In genomic region chr12:51923506-51924365, GRCh38 we compare ENCODE assay signal across 9 cellular contexts. TPM values are rescaled to one million over a fixed set of nuclear protein-coding genes. Genes with fewer than 3 reads are reported as not detected.
A peak's percentile ranks its signal among the peaks of the same experiment; 100 is the strongest.
DNase-seq lines count a peak whose midpoint lies in the region; FAIRE-seq and TF ChIP-seq lines count a peak whose summit lies in the region.
"Had no signal": no experiment of that assay in that cellular context is flagged by ENCODE, and none has a peak within 500 bp of the region (broad histone marks: within the 10 kb centered on the region; RNA-seq: fewer than 3 reads in every experiment).

No MANE protein-coding gene starts in this region.

- H3K27me3 ChIP-seq in ascending aorta, result no peaks in the 10 kb centered on the region

- peaks cover 0 to 3% of the 10 kb centered on the region in 2 donors for H3K4me1 ChIP-seq in ascending aorta

- H3K27ac ChIP-seq in ascending aorta, result peak overlapping the region in 1 of 2 donors; percentile 56

- peak; percentile 66 to 79 (median 69) for TF ChIP-seq CTCF in ascending aorta (IDR thresholded peaks at IDR 0.05)

- intact Hi-C loops in ascending aorta (cut with DNase I), result loop anchor here (2.0 kb wide), 1 partner anchor 57 kb away; no protein-coding TSS in a partner anchor

- FAIRE-seq in GM12891 (lab: Jason Lieb, UNC), result peak; percentile 80

- H3K36me3 ChIP-seq in ascending aorta, result no peaks in the 10 kb centered on the region

- no peak overlapping the region for H3K4me3 ChIP-seq in ascending aorta

- TF ChIP-seq POLR2A in GM12891 (IDR thresholded peaks at IDR 0.05; ENCODE audit: low read depth, low read length), result no peak

- H3K9me3 ChIP-seq in ascending aorta, result no peaks in the 10 kb centered on the region

- DNase-seq in GM12891 (ENCODE audit: insufficient read length, low spot score) (no peak), T-helper 2 cell (peak; percentile 7 to 41 (median 40)), ascending aorta (ENCODE audit: low spot score in 2 of 2) (peak in 1 of 2 donors; percentile 72), islet precursor cell (peak; percentile 62), SKM-1 (lab: John Stamatoyannopoulos, UW; ENCODE audit: unreplicated experiment) (no peak), NCI-H226 (no peak), NCI-H2029 (lab: John Stamatoyannopoulos, UW) (no peak)
- peak; percentile 67 to 73 for DNase-seq in stimulated activated CD4-positive, alpha-beta T cell treated with anti-CD3 and anti-CD28 coated beads, Interleukin-2, amount 100 ng/mL, for 24 hours

TF ChIP-seq in GM12891, 5 proteins besides CTCF, POLR2A, EP300 and RAD21:
- TF ChIP-seq POLR2AphosphoS5 (IDR thresholded peaks at IDR 0.05; ENCODE audit: low read depth, low read length) (no peak), SPI1 (IDR thresholded peaks at IDR 0.05; ENCODE audit: low read depth, low read length) (peak; percentile 35; the same call in 1 of the 2 replicates)

RNA-seq across cellular contexts. Expression of gene ACVRL1, which starts 16.4 kb away (rescaled TPM):
- polyA plus RNA-seq in GM12891 (2012; ENCODE audit: low read depth, missing spikeins), result 0.04 TPM
- total RNA-seq in ascending aorta, result 308 TPM
- total RNA-seq: T-helper 2 cell treated with Interferon-gamma antibody and Interleukin-4, amounts not matched to agents 100 ng/mL and 5 ng/mL, for 36 hours had no signal

RNA-seq across cellular contexts. Expression of gene ACVR1B, which starts 27.8 kb away (rescaled TPM):
- 1.6 TPM for polyA plus RNA-seq in GM12891 (2012; ENCODE audit: low read depth, missing spikeins)
- total RNA-seq in ascending aorta, result 18.7 TPM

RNA-seq across cellular contexts. Expression of gene ANKRD33, which starts 35.8 kb away (rescaled TPM):
- polyA plus RNA-seq in GM12891 (2012; ENCODE audit: low read depth, missing spikeins), result not detected
- total RNA-seq in ascending aorta, result not detected
- total RNA-seq: T-helper 2 cell treated with Interferon-gamma antibody and Interleukin-4, amounts not matched to agents 100 ng/mL and 5 ng/mL, for 36 hours had no signal

Comparison
In these comparisons a context has a peak if more than half of its experiments do, and no peak if none do; other contexts are left out.
1. DNase-seq: peak in T-helper 2 cell (5 of 5), islet precursor cell (single experiment) and stimulated activated CD4-positive, alpha-beta T cell treated with anti-CD3 and anti-CD28 coated beads, Interleukin-2, amount 100 ng/mL, for 24 hours (2 of 2); none in GM12891 (single experiment), SKM-1 (single experiment), NCI-H226 (single experiment) and NCI-H2029 (single experiment).